In the genomic region with DNA sequence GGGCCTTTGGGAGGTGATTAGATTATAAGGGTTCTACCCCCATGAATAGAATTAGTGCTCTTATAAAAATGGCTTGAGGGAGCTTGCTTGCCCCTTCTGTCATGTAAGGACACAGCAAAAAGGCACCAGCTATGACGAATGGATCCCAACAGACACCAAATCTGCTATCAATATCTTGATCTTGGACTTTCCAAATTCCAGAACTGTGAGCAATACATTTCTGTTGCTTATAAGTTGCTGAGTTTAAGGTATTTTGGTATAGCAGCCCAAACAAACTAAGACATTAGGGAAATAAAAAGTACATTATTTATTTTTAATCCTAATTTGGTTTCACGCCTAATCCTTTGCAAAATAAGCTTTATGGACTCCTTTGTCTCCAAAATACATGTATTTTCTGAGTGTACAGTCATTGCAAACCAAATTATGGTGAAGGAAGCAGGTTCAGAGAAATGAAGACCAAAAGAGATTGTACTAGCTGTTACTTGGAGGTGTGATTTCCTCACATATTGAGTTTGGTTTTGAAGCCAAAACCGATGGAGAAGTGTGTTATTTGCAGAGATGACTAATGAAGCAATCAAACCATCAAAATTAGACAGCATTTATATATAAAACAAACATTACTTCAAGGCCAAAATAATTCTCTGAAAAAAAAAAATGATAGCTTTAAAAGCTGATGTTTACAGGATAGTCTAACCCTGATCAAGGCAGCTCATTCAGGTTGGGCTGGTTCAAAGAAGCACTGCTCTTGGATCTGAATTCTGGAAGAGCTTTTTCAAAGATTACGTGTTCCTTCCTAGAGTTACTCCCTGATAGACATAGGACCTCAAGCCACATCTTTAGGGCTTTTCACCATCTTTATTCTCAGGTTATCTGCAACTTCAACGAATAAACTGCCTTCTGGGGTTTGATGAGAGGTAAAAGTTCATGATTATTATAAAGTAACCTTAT, we compare ENCODE assay signal across 2 cellular contexts.
A peak's percentile ranks its signal among the peaks of the same experiment; 100 is the strongest.
TF ChIP-seq lines count a peak whose summit lies in the region.

No MANE protein-coding gene starts in this region.

TF ChIP-seq in SK-N-SH, 30 proteins besides CTCF, POLR2A, EP300 and RAD21:
- TF ChIP-seq FOXM1 (IDR thresholded peaks at IDR 0.05; ENCODE audit: low read depth): no peak
- peak; percentile 88 for TF ChIP-seq JUND (IDR thresholded peaks at IDR 0.05)
- TF ChIP-seq, protein P1, sequence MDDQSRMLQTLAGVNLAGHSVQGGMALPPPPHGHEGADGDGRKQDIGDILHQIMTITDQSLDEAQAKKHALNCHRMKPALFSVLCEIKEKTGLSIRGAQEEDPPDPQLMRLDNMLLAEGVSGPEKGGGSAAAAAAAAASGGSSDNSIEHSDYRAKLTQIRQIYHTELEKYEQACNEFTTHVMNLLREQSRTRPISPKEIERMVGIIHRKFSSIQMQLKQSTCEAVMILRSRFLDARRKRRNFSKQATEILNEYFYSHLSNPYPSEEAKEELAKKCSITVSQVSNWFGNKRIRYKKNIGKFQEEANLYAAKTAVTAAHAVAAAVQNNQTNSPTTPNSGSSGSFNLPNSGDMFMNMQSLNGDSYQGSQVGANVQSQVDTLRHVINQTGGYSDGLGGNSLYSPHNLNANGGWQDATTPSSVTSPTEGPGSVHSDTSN (IDR thresholded peaks at IDR 0.05): peak; percentile 75
- peak; percentile 65 for TF ChIP-seq FOSL2 (IDR thresholded peaks at IDR 0.05; ENCODE audit: borderline replicate concordance, low read depth)
- TF ChIP-seq RXRA (IDR thresholded peaks at IDR 0.05; ENCODE audit: borderline replicate concordance, low read depth): peak; percentile 51; the same call in 1 of the 2 replicates
- peak; percentile 68 for TF ChIP-seq TCF12 (IDR thresholded peaks at IDR 0.05)
- TF ChIP-seq GATA2 (CRISPR knock-in tag; IDR thresholded peaks at IDR 0.05): no peak
- peak; percentile 78; the same call in 1 of the 2 replicates for TF ChIP-seq TEAD4 (IDR thresholded peaks at IDR 0.05; ENCODE audit: borderline replicate concordance, insufficient read depth)
- TF ChIP-seq RFX5 (IDR thresholded peaks at IDR 0.05; ENCODE audit: low read length): no peak
- TF ChIP-seq CHD2 (IDR thresholded peaks at IDR 0.05; ENCODE audit: low read length, partially characterized antibody): no peak

TF ChIP-seq in endothelial cell of umbilical vein, 7 proteins besides CTCF, POLR2A, EP300 and RAD21:
- TF ChIP-seq GATA2 (IDR thresholded peaks at IDR 0.05; ENCODE audit: insufficient read depth, insufficient read length, low read depth, low read length) (peak; percentile 59), MYC (IDR thresholded peaks at IDR 0.05; ENCODE audit: low read depth, low read length) (no peak)
